25 cellular contexts compared by ENCODE assay signal in genomic region chr5:2899311-2899710, GRCh38.
"Had no signal": no experiment of that assay in that cellular context is flagged by ENCODE, and none has a peak within 500 bp of the region (broad histone marks: within the 10 kb centered on the region; RNA-seq: fewer than 3 reads in every experiment).

No MANE protein-coding gene starts in this region.

- H3K27ac Mint-ChIP-seq: activated CD4-positive, alpha-beta memory T cell treated with anti-CD3 and anti-CD28 coated beads for 36 hours; activated naive CD4-positive, alpha-beta T cell treated with anti-CD3 and anti-CD28 coated beads, Interleukin-2, amount 50 U/mL, for 24 hours; activated naive CD8-positive, alpha-beta T cell treated with anti-CD3 and anti-CD28 coated beads, Interleukin-2, amount 50 U/mL, for 24 hours; activated T-cell treated with anti-CD3 and anti-CD28 coated beads, Interleukin-2, amount 50 U/mL, for 24 hours; dendritic cell treated with granulocyte-macrophage colony-stimulating factor and Interleukin-4, amounts not matched to agents 40 ng/mL and 50 ng/mL, for 4 days; endodermal cell; natural killer cell; neural progenitor cell; progenitor cell of endocrine pancreas; stimulated activated naive B cell treated with anti-CD40 and anti-IgM and Interleukin-4, amounts not matched to agents 10 μg/mL and 1 μg/mL and 100 μg/mL, for 72 hours; T-helper 2 cell treated with Interferon-gamma antibody and Interleukin-4, amounts not matched to agents 5 μg/mL and 100 μg/mL, for 36 hours had no signal

- H3K27me3 Mint-ChIP-seq: activated CD4-positive, alpha-beta memory T cell treated with anti-CD3 and anti-CD28 coated beads for 36 hours; activated naive CD4-positive, alpha-beta T cell treated with anti-CD3 and anti-CD28 coated beads, Interleukin-2, amount 50 U/mL, for 24 hours; activated naive CD8-positive, alpha-beta T cell treated with anti-CD3 and anti-CD28 coated beads, Interleukin-2, amount 50 U/mL, for 24 hours; dendritic cell treated with granulocyte-macrophage colony-stimulating factor and Interleukin-4, amounts not matched to agents 40 ng/mL and 50 ng/mL, for 4 days; stimulated activated naive B cell treated with anti-CD40 and anti-IgM and Interleukin-4, amounts not matched to agents 10 μg/mL and 1 μg/mL and 100 μg/mL, for 72 hours had no signal

- H3K4me1 Mint-ChIP-seq: activated naive CD4-positive, alpha-beta T cell treated with anti-CD3 and anti-CD28 coated beads, Interleukin-2, amount 50 U/mL, for 24 hours; activated naive CD8-positive, alpha-beta T cell treated with anti-CD3 and anti-CD28 coated beads, Interleukin-2, amount 50 U/mL, for 24 hours; endodermal cell; natural killer cell; stimulated activated naive B cell treated with anti-CD40 and anti-IgM and Interleukin-4, amounts not matched to agents 10 μg/mL and 1 μg/mL and 100 μg/mL, for 72 hours had no signal

- H3K36me3 ChIP-seq: neural progenitor cell, sigmoid colon, stomach, tibial nerve had no signal

- H3K9me3 ChIP-seq: sigmoid colon had no signal

- H3K36me3 Mint-ChIP-seq: activated CD4-positive, alpha-beta memory T cell treated with anti-CD3 and anti-CD28 coated beads for 36 hours; activated naive CD4-positive, alpha-beta T cell treated with anti-CD3 and anti-CD28 coated beads, Interleukin-2, amount 50 U/mL, for 24 hours; natural killer cell; neural progenitor cell; stimulated activated naive B cell treated with anti-CD40 and anti-IgM and Interleukin-4, amounts not matched to agents 10 μg/mL and 1 μg/mL and 100 μg/mL, for 72 hours had no signal

- H3K27ac ChIP-seq: epithelial cell of prostate, neural progenitor cell, sigmoid colon, stomach, tibial nerve had no signal

- H3K27me3 ChIP-seq: neural progenitor cell, sigmoid colon, stomach, tibial nerve had no signal

- DNase-seq: activated CD4-positive, alpha-beta memory T cell treated with anti-CD3 and anti-CD28 coated beads for 36 hours; activated CD4-positive, alpha-beta T cell treated with anti-CD3 and anti-CD28 coated beads for 4 hours; activated CD4-positive, CD25-positive, alpha-beta regulatory T cell; activated CD8-positive, alpha-beta memory T cell treated with anti-CD3 and anti-CD28 coated beads, Interleukin-2, amount 50 U/mL, for 48 hours; activated naive CD8-positive, alpha-beta T cell treated with anti-CD3 and anti-CD28 coated beads, Interleukin-2, amount 50 U/mL, for 24 hours; activated T-cell treated with anti-CD3 and anti-CD28 coated beads, Interleukin-2, amount 50 U/mL, for 24 hours; amygdala; caudate nucleus; midbrain; natural killer cell; sigmoid colon; small intestine; stimulated activated CD4-positive, alpha-beta T cell treated with anti-CD3 and anti-CD28 coated beads, Interleukin-1b, Interleukin-23, amount 100 ng/mL, for 48 hours; stimulated activated CD4-positive, alpha-beta T cell treated with anti-CD3 and anti-CD28 coated beads, Interleukin-4, amount 100 ng/mL, for 4 hours; stimulated activated naive B cell treated with anti-CD40 and anti-IgM and Interleukin-4, amounts not matched to agents 10 μg/mL and 1 μg/mL and 100 μg/mL, for 72 hours; stomach; T-helper 1 cell had no signal

- H3K4me3 ChIP-seq: neural progenitor cell, sigmoid colon, stomach, tibial nerve had no signal

- H3K4me3 Mint-ChIP-seq: activated CD4-positive, alpha-beta memory T cell treated with anti-CD3 and anti-CD28 coated beads for 36 hours; activated naive CD4-positive, alpha-beta T cell treated with anti-CD3 and anti-CD28 coated beads, Interleukin-2, amount 50 U/mL, for 24 hours; activated naive CD8-positive, alpha-beta T cell treated with anti-CD3 and anti-CD28 coated beads, Interleukin-2, amount 50 U/mL, for 24 hours; activated T-cell treated with anti-CD3 and anti-CD28 coated beads, Interleukin-2, amount 50 U/mL, for 24 hours; dendritic cell treated with granulocyte-macrophage colony-stimulating factor and Interleukin-4, amounts not matched to agents 40 ng/mL and 50 ng/mL, for 4 days; endodermal cell; natural killer cell; neural progenitor cell; stimulated activated naive B cell treated with anti-CD40 and anti-IgM and Interleukin-4, amounts not matched to agents 10 μg/mL and 1 μg/mL and 100 μg/mL, for 72 hours; T-helper 2 cell treated with Interferon-gamma antibody and Interleukin-4, amounts not matched to agents 5 μg/mL and 100 μg/mL, for 36 hours had no signal

- H3K9me3 Mint-ChIP-seq: activated CD4-positive, alpha-beta memory T cell treated with anti-CD3 and anti-CD28 coated beads for 36 hours; activated naive CD4-positive, alpha-beta T cell treated with anti-CD3 and anti-CD28 coated beads, Interleukin-2, amount 50 U/mL, for 24 hours; activated T-cell treated with anti-CD3 and anti-CD28 coated beads, Interleukin-2, amount 50 U/mL, for 24 hours; endodermal cell; neural progenitor cell had no signal

- H3K4me1 ChIP-seq: neural progenitor cell, sigmoid colon, stomach, tibial nerve had no signal
